In the genomic region with DNA sequence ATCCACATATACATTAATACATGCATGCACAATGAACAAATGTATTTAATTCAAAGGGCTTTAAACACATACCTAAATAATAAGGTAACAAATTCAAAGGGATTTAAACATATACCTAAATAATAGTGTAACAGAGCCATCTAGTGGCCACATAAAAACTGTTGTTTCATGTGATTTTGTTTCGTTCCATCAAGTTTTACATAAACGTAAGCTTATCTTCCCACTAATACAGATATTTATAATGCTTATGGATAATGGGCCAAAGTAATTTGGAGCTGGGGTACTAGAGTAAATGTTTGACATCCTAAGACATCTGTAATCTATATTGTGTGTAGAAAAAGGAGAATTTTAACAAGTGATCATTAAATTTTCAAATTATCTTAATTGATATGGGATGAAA, we compare ENCODE assay signal across 8 cellular contexts.
DNase-seq lines count a peak whose midpoint lies in the region; ATAC-seq, FAIRE-seq and TF ChIP-seq lines count a peak whose summit lies in the region.

No MANE protein-coding gene starts in this region.

- H3K36me3 ChIP-seq in Panc1 (ENCODE audit: control insufficient read depth, insufficient read depth, low read length), result no peaks in the 10 kb centered on the region

- DNase-seq in AML-193 (lab: John Stamatoyannopoulos, UW), result peak; percentile 45 to 59
- DNase-seq in Panc1 (ENCODE audit: low read depth, low spot score), result no peak
- no peak for DNase-seq in osteocyte (ENCODE audit: extremely low spot score, unreplicated experiment)
- DNase-seq in stimulated activated CD4-positive, alpha-beta T cell treated with anti-CD3 and anti-CD28 coated beads, Interleukin-2, amount 100 ng/mL, for 48 hours, result no peak
- no peak for DNase-seq in activated CD4-positive, alpha-beta T cell treated with anti-CD3 and anti-CD28 coated beads for 4 hours

- H3K27me3 Mint-ChIP-seq in osteocyte (ENCODE audit: unreplicated experiment), result peaks cover 2% of the 10 kb centered on the region

- H3K4me3 ChIP-seq in Panc1 (ENCODE audit: low read depth in 2 of 2, low read length in 2 of 2), result no peak overlapping the region

- no peak overlapping the region for H3K27ac Mint-ChIP-seq in osteocyte (ENCODE audit: unreplicated experiment)

- H3K36me3 Mint-ChIP-seq in osteocyte (ENCODE audit: unreplicated experiment), result no peaks in the 10 kb centered on the region

- peak; percentile 92 for FAIRE-seq in endometrium (lab: Jason Lieb, UNC)

- H3K27me3 ChIP-seq in Panc1 (ENCODE audit: control insufficient read depth, insufficient read depth, low read length), result no peaks in the 10 kb centered on the region; the same call in 1 of the 2 replicates

- ATAC-seq in GM18511 (IDR thresholded peaks at IDR 0.05; ENCODE audit: unreplicated experiment), result peak; percentile 59
- ATAC-seq in HG03439 (IDR thresholded peaks at IDR 0.05; ENCODE audit: unreplicated experiment), result peak; percentile 46
- no peak for ATAC-seq in Panc1

- no peaks in the 10 kb centered on the region for H3K9me3 ChIP-seq in Panc1 (ENCODE audit: control insufficient read depth, insufficient read depth, low read depth, low read length)

- no peaks in the 10 kb centered on the region for H3K4me1 ChIP-seq in Panc1 (ENCODE audit: control insufficient read depth, insufficient read depth, low read length)

- no peaks in the 10 kb centered on the region for H3K9me3 Mint-ChIP-seq in osteocyte (ENCODE audit: unreplicated experiment)

- in situ Hi-C loops in Panc1 (cut with HindIII; ENCODE audit: low pct_unique_long_range_greater_than_20kb, low sequenced_read_pairs), result no loop called here

- CTCF ChIA-PET in Panc1 (lab: Charles Lee), result no interaction called here

- no peak overlapping the region for H3K27ac ChIP-seq in Panc1 (ENCODE audit: low read length)

- POLR2A ChIA-PET in Panc1 (lab: Charles Lee), result no interaction called here

- peaks cover 2% of the 10 kb centered on the region for H3K4me1 Mint-ChIP-seq in osteocyte (ENCODE audit: unreplicated experiment)

- intact Hi-C loops in Panc1 (cut with micrococcal nuclease; ENCODE audit: unreplicated experiment), result no loop called here

- no peak overlapping the region for H3K4me3 Mint-ChIP-seq in osteocyte (ENCODE audit: unreplicated experiment)

- no TSS peak for BruUV-seq in Panc1 (replicated peaks; lab: Mats Ljungman, UMichigan)

- TF ChIP-seq CTCF in Panc1 (IDR thresholded peaks at IDR 0.05) (peak; percentile 22; the same call in 1 of the 2 replicates), osteocyte (IDR thresholded peaks at IDR 0.05) (peak; percentile 66)

Comparison
In these comparisons a context has a peak if more than half of its experiments do, and no peak if none do; other contexts are left out.
1. DNase-seq: peak in AML-193 (2 of 2); none in Panc1 (single experiment), osteocyte (single experiment), stimulated activated CD4-positive, alpha-beta T cell treated with anti-CD3 and anti-CD28 coated beads, Interleukin-2, amount 100 ng/mL, for 48 hours (0 of 2) and activated CD4-positive, alpha-beta T cell treated with anti-CD3 and anti-CD28 coated beads for 4 hours (0 of 2).